Comparison of ENCODE assay signal across 8 cellular contexts in the genomic region with DNA sequence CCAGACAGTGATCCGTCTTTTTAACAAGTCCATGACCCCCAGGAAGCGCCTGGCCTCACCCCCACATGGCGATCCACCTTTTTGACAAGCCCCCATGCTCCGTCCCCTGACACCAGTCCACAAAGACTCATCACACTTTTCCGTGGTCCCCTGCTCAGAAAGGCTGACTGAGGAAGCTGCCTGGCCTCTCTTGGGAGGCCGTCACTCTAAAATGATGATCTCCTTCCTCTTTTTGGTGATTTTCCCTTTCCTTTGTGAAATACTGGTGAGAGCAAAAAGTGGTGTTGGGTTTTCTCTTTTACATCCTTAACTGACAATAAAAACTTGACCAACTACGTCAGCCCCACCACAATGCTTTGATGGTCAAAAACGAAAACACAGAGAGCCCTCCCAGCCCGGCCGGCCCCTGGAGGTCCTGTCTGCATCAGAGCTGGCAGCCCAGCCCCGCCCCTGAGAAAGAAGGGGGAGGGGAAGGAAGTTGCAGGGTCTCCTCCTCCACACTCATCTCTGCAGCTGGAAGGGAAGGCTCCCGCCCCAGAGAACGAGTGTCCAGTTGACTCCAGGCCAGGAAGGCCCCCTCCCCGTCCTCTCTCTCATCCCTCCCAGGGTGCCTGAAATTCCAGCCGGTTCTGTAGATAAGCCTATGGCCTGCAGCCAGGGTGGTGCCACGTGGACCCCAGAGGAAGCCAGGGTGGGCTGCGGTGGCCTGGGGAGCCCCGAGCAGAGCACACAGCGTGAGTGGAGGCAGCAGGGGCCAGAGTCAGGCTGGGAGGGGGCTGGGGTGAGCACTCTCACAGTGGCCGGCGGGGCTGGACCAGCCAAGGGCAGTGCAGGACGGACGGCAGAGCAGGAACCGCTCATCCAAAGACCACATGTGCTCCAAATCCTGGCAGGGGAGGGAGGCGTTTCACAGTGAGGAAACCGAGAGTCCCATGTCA. TPM values are rescaled to one million over a fixed set of nuclear protein-coding genes. Genes with fewer than 3 reads are reported as not detected.
DNase-seq lines count a peak whose midpoint lies in the region; ATAC-seq and TF ChIP-seq lines count a peak whose summit lies in the region.

No MANE protein-coding gene starts in this region.

- H3K4me3 ChIP-seq in upper lobe of right lung, result peak overlapping the region; percentile 28

- DNase-seq in ELF-1 (ENCODE audit: low read depth, low spot score) (peak; percentile 98), KG1 (lab: John Stamatoyannopoulos, UW) (peak; percentile 71), caudate nucleus (lab: John Stamatoyannopoulos, UW) (peak in 13 of 61 donors; percentile 21 to 53 (median 48)), lung microvascular endothelial cell (ENCODE audit: low read depth in 2 of 2) (peak; percentile 66 to 77), upper lobe of right lung (no peak), NCI-H2227 treated with DMSO at 0.1 percent for 48 hours (lab: John Stamatoyannopoulos, UW) (no peak), cerebellar cortex (ENCODE audit: low spot score) (no peak)

- no peaks in the 10 kb centered on the region for H3K27me3 ChIP-seq in upper lobe of right lung

- H3K27ac ChIP-seq in caudate nucleus (ENCODE audit: low read depth, low read length) (peak overlapping the region; percentile 83), upper lobe of right lung (peak overlapping the region; percentile 70)

- H3K4me1 ChIP-seq in upper lobe of right lung, result peaks cover 60% of the 10 kb centered on the region

- ATAC-seq in GM21723 (IDR thresholded peaks at IDR 0.05; ENCODE audit: unreplicated experiment) (peak; percentile 66), upper lobe of right lung (no peak)

- H3K9me3 ChIP-seq in upper lobe of right lung, result no peaks in the 10 kb centered on the region

- no peaks in the 10 kb centered on the region for H3K36me3 ChIP-seq in upper lobe of right lung

- intact Hi-C loops in upper lobe of right lung (cut with DNase I), result no loop called here

- TF ChIP-seq CTCF in upper lobe of right lung (IDR thresholded peaks at IDR 0.05), result no peak

RNA-seq across cellular contexts. Expression of gene BIN1, which starts 19.9 kb away (rescaled TPM):
- total RNA-seq in lung microvascular endothelial cell, result 30.0 and 37.3 TPM in 2 replicates
- total RNA-seq in upper lobe of right lung, result 33.4 TPM

Comparison
In these comparisons a context has a peak if more than half of its experiments do, and no peak if none do; other contexts are left out.
1. DNase-seq: peak in ELF-1 (single experiment), KG1 (single experiment) and lung microvascular endothelial cell (2 of 2); none in upper lobe of right lung (single experiment), NCI-H2227 treated with DMSO at 0.1 percent for 48 hours (single experiment) and cerebellar cortex (single experiment).